21 cellular contexts compared by ENCODE assay signal in genomic region chr6:154314084-154314483, GRCh38.
"Had no signal": no experiment of that assay in that cellular context is flagged by ENCODE, and none has a peak within 500 bp of the region (broad histone marks: within the 10 kb centered on the region; RNA-seq: fewer than 3 reads in every experiment).

No MANE protein-coding gene starts in this region.

- DNase-seq: activated CD4-positive, alpha-beta memory T cell treated with anti-CD3 and anti-CD28 coated beads for 36 hours; activated CD4-positive, CD25-positive, alpha-beta regulatory T cell treated with anti-CD3 and anti-CD28 coated beads, Interleukin-2, amount 50 U/mL, for 72 hours; activated CD8-positive, alpha-beta memory T cell treated with anti-CD3 and anti-CD28 coated beads, Interleukin-2, amount 50 U/mL, for 4 hours; activated effector memory CD4-positive, alpha-beta T cell treated with anti-CD3 and anti-CD28 coated beads, Interleukin-2, amount 50 U/mL, for 16 hours; activated naive CD4-positive, alpha-beta T cell treated with anti-CD3 and anti-CD28 coated beads for 36 hours; activated naive CD8-positive, alpha-beta T cell treated with anti-CD3 and anti-CD28 coated beads for 36 hours; activated T-cell treated with anti-CD3 and anti-CD28 coated beads, Interleukin-2, amount 50 U/mL, for 1 hour; cerebellar nuclear complex; colonic mucosa; effector CD8-positive, alpha-beta T cell; esophagus squamous epithelium; foreskin melanocyte; heart right ventricle; natural killer cell; occipital lobe; psoas muscle; stimulated activated CD4-positive, alpha-beta T cell treated with anti-CD3 and anti-CD28 coated beads, Interleukin-1b, Interleukin-23, amount 100 ng/mL, for 48 hours; stimulated activated naive CD8-positive, alpha-beta T cell treated with anti-CD3 and anti-CD28 coated beads, Interleukin-15, Interleukin-2, amounts not matched to agents 100 U/mL and 50 U/mL, for 24 hours; T-helper 17 cell; testis; transverse colon had no signal

- ATAC-seq: heart right ventricle; natural killer cell; psoas muscle; stimulated activated naive CD8-positive, alpha-beta T cell treated with anti-CD3 and anti-CD28 coated beads, Interleukin-15, Interleukin-2, amounts not matched to agents 100 U/mL and 50 U/mL, for 24 hours; T-helper 17 cell had no signal
